Comparison of ENCODE assay signal across 1 cellular context in the genomic region with DNA sequence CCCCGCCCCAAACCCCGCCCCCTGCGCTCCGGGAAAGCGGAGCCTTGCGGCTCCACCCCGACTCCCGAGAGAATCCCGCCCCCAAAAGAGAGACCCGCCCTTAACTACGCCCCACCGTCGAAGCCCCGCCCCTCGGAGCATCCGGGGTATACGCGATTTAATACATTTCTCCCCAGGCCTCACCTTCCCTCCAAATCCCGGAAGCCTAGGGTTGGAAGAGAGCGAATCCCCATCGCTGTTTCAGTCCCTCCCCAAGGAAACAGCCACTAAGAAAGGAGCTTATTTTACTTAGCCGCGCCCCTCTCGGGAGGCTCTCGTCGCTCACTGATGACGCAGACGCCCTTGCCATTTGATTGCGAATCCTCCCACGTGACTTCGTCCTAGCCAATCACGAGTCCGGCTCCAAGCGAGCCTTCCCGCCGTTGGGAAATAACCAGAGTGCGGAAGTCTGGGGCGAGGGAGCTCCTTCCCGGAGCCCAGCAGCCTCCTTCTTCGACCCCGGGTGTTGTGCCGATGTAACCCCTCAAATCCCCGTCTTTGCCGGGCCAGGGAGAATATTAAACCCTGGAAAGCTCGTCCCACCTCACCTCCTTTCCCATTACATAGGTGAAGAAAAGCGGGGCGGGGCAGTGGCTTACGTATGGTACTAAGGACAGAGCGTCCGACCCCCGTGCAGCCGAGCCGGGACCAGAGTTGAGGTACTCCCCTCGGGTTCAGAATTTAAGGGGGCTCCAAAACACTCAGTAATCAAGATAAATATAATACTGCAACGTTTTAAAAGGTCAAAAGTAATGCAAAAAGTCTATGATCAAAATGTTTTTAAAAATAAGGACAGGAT.
TF ChIP-seq lines count a peak whose summit lies in the region.

No MANE protein-coding gene starts in this region.

TF ChIP-seq in SK-N-SH, 30 proteins besides CTCF, POLR2A, EP300 and RAD21 (continued from another document):
- no peak for TF ChIP-seq PBX3 (IDR thresholded peaks at IDR 0.05)
- TF ChIP-seq RFX5 (IDR thresholded peaks at IDR 0.05; ENCODE audit: low read length), result peak; percentile 82; the same call in 1 of the 2 replicates
- no peak for TF ChIP-seq TEAD4 (IDR thresholded peaks at IDR 0.05; ENCODE audit: borderline replicate concordance, insufficient read depth)
- TF ChIP-seq FOXM1 (IDR thresholded peaks at IDR 0.05; ENCODE audit: low read depth), result no peak
- no peak for TF ChIP-seq SMC3 (IDR thresholded peaks at IDR 0.05; ENCODE audit: low read depth, low read length)
- peak; percentile 96 for TF ChIP-seq USF2 (IDR thresholded peaks at IDR 0.05; ENCODE audit: borderline replicate concordance, low read depth, low read length)
- TF ChIP-seq EZH2phosphoT487 (IDR thresholded peaks at IDR 0.05; ENCODE audit: borderline replicate concordance, low read depth), result no peak
- no peak for TF ChIP-seq GATA2 (CRISPR knock-in tag; IDR thresholded peaks at IDR 0.05)
- TF ChIP-seq TAF1 (IDR thresholded peaks at IDR 0.05; ENCODE audit: borderline replicate concordance, low read depth, low read length), result peak; percentile 87
- no peak for TF ChIP-seq JUND (IDR thresholded peaks at IDR 0.05)
- 0 out of 2 replicates have a peak, but pooled peaks have one; percentile 29 for TF ChIP-seq YY1 (IDR thresholded peaks at IDR 0.05; ENCODE audit: low read depth)
- TF ChIP-seq, protein P1, sequence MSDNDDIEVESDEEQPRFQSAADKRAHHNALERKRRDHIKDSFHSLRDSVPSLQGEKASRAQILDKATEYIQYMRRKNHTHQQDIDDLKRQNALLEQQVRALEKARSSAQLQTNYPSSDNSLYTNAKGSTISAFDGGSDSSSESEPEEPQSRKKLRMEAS (IDR thresholded peaks at IDR 0.05; ENCODE audit: low read depth), result peak; percentile 84
- TF ChIP-seq NRF1 (IDR thresholded peaks at IDR 0.05; ENCODE audit: low read depth, low read length), result no peak
- TF ChIP-seq, protein P2, sequence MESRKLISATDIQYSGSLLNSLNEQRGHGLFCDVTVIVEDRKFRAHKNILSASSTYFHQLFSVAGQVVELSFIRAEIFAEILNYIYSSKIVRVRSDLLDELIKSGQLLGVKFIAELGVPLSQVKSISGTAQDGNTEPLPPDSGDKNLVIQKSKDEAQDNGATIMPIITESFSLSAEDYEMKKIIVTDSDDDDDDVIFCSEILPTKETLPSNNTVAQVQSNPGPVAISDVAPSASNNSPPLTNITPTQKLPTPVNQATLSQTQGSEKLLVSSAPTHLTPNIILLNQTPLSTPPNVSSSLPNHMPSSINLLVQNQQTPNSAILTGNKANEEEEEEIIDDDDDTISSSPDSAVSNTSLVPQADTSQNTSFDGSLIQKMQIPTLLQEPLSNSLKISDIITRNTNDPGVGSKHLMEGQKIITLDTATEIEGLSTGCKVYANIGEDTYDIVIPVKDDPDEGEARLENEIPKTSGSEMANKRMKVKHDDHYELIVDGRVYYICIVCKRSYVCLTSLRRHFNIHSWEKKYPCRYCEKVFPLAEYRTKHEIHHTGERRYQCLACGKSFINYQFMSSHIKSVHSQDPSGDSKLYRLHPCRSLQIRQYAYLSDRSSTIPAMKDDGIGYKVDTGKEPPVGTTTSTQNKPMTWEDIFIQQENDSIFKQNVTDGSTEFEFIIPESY (IDR thresholded peaks at IDR 0.05; ENCODE audit: borderline replicate concordance, low read depth), result no peak
- TF ChIP-seq MEF2A (IDR thresholded peaks at IDR 0.05; ENCODE audit: borderline replicate concordance, low read depth), result no peak
- no peak; the same call in 1 of the 2 replicates for TF ChIP-seq RXRA (IDR thresholded peaks at IDR 0.05; ENCODE audit: borderline replicate concordance, low read depth)
- TF ChIP-seq, protein P3, sequence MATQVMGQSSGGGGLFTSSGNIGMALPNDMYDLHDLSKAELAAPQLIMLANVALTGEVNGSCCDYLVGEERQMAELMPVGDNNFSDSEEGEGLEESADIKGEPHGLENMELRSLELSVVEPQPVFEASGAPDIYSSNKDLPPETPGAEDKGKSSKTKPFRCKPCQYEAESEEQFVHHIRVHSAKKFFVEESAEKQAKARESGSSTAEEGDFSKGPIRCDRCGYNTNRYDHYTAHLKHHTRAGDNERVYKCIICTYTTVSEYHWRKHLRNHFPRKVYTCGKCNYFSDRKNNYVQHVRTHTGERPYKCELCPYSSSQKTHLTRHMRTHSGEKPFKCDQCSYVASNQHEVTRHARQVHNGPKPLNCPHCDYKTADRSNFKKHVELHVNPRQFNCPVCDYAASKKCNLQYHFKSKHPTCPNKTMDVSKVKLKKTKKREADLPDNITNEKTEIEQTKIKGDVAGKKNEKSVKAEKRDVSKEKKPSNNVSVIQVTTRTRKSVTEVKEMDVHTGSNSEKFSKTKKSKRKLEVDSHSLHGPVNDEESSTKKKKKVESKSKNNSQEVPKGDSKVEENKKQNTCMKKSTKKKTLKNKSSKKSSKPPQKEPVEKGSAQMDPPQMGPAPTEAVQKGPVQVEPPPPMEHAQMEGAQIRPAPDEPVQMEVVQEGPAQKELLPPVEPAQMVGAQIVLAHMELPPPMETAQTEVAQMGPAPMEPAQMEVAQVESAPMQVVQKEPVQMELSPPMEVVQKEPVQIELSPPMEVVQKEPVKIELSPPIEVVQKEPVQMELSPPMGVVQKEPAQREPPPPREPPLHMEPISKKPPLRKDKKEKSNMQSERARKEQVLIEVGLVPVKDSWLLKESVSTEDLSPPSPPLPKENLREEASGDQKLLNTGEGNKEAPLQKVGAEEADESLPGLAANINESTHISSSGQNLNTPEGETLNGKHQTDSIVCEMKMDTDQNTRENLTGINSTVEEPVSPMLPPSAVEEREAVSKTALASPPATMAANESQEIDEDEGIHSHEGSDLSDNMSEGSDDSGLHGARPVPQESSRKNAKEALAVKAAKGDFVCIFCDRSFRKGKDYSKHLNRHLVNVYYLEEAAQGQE (IDR thresholded peaks at IDR 0.05; ENCODE audit: low read depth, low read length), result 0 out of 2 replicates have a peak, but pooled peaks have one; percentile 3
- TF ChIP-seq NFIC (IDR thresholded peaks at IDR 0.05; ENCODE audit: borderline replicate concordance), result no peak
- TF ChIP-seq POLR2AphosphoS5 (IDR thresholded peaks at IDR 0.05; ENCODE audit: low read depth, low read length), result peak; percentile 99
- no peak for TF ChIP-seq TCF12 (IDR thresholded peaks at IDR 0.05)
- TF ChIP-seq ELF1 (IDR thresholded peaks at IDR 0.05), result peak; percentile 99
- TF ChIP-seq, protein P4, sequence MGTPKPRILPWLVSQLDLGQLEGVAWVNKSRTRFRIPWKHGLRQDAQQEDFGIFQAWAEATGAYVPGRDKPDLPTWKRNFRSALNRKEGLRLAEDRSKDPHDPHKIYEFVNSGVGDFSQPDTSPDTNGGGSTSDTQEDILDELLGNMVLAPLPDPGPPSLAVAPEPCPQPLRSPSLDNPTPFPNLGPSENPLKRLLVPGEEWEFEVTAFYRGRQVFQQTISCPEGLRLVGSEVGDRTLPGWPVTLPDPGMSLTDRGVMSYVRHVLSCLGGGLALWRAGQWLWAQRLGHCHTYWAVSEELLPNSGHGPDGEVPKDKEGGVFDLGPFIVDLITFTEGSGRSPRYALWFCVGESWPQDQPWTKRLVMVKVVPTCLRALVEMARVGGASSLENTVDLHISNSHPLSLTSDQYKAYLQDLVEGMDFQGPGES (IDR thresholded peaks at IDR 0.05; ENCODE audit: low read depth, low read length), result peak; percentile 72
- peak; percentile 52 for TF ChIP-seq RCOR1 (IDR thresholded peaks at IDR 0.05; ENCODE audit: low read length)
- peak; percentile 38; the same call in 1 of the 2 replicates for TF ChIP-seq GABPA (IDR thresholded peaks at IDR 0.05; ENCODE audit: low read depth)
- peak; percentile 92 for TF ChIP-seq CHD2 (IDR thresholded peaks at IDR 0.05; ENCODE audit: low read length, partially characterized antibody)
